10 cellular contexts compared by ENCODE assay signal in genomic region chr19:58325623-58326022, GRCh38. TPM values are rescaled to one million over a fixed set of nuclear protein-coding genes. Genes with fewer than 3 reads are reported as not detected.
DNase-seq lines count a peak whose midpoint lies in the region; TF ChIP-seq lines count a peak whose summit lies in the region.
"Had no signal": no experiment of that assay in that cellular context is flagged by ENCODE, and none has a peak within 500 bp of the region (broad histone marks: within the 10 kb centered on the region; RNA-seq: fewer than 3 reads in every experiment).

No MANE protein-coding gene starts in this region.

- H4K20me1 ChIP-seq in H9 (ENCODE audit: control insufficient read depth, insufficient read depth, insufficient read length) (peaks cover 5% of the 10 kb centered on the region), hepatocyte (ENCODE audit: insufficient read depth, poor library complexity, severe bottlenecking) (no peaks in the 10 kb centered on the region)

- no peaks in the 10 kb centered on the region; a peak in 1 of 7 replicates for H3K36me3 Mint-ChIP-seq in H9 (ENCODE audit: insufficient read depth in 1 of 3, low read depth in 3 of 3)

- CTCF ChIA-PET in A673 (lab: Charles Lee): no interaction called here

- H3K9me3 Mint-ChIP-seq in H9: no peaks in the 10 kb centered on the region

- peak overlapping the region; percentile 86 for H3K4me2 ChIP-seq in H9 (ENCODE audit: insufficient read depth, insufficient read length, low read length)
- H3K4me2 ChIP-seq in hepatocyte: peak overlapping the region; percentile 81

- no peaks in the 10 kb centered on the region for H3K79me2 ChIP-seq in H9 (ENCODE audit: insufficient read depth, low read length)
- peaks cover 56% of the 10 kb centered on the region for H3K79me2 ChIP-seq in hepatocyte

- H2BK15ac ChIP-seq in H9 (ENCODE audit: low read depth, low read length): no peak overlapping the region

- no peak overlapping the region for H3K4ac ChIP-seq in H9 (ENCODE audit: low read depth, low read length)

- H3K27me3 Mint-ChIP-seq in H9 (ENCODE audit: low read depth): no peaks in the 10 kb centered on the region

- H3T11ph ChIP-seq in H9 (ENCODE audit: low read length): no peak overlapping the region

- no peak overlapping the region for H4K91ac ChIP-seq in H9 (ENCODE audit: insufficient read length, low read depth, low read length)

- H2BK20ac ChIP-seq in H9 (ENCODE audit: low read depth, low read length, poor library complexity, severe bottlenecking): no peak overlapping the region

- H4K5ac ChIP-seq in H9 (ENCODE audit: insufficient read length, low read depth, low read length): no peak overlapping the region

- intact Hi-C loops in A673 (cut with micrococcal nuclease; ENCODE audit: unreplicated experiment): no loop called here

- H3K18ac ChIP-seq in H9 (ENCODE audit: insufficient read length, low read depth, low read length): no peak overlapping the region

- no peaks in the 10 kb centered on the region for H3K4me1 ChIP-seq in A673 (ENCODE audit: insufficient read depth, low read length, poor library complexity, severe bottlenecking)
- H3K4me1 ChIP-seq in H9 (ENCODE audit: insufficient read depth, low read length): no peaks in the 10 kb centered on the region
- peaks cover 12% of the 10 kb centered on the region for H3K4me1 ChIP-seq in hepatocyte (ENCODE audit: insufficient read depth)

- H2BK120ac ChIP-seq in H9 (ENCODE audit: low read depth, low read length, poor library complexity, severe bottlenecking): no peak overlapping the region

- peak overlapping the region; percentile 73 for H3K4me3 ChIP-seq in A673 (ENCODE audit: low read depth, low read length, poor library complexity, severe bottlenecking)
- H3K4me3 ChIP-seq in hepatocyte: no peak overlapping the region

- H3K9ac ChIP-seq in H9 (ENCODE audit: extremely low read depth, insufficient read length, low read length): peak overlapping the region; percentile 50

- no CpG with 5 or more reads among the region's 5 CpGs for whole genome bisulfite sequencing in H9 (ENCODE audit: extremely low coverage, insufficient read length, low lambda C conversion rate)
- WGBS in hepatocyte (ENCODE audit: low lambda C conversion rate, missing lambda C conversion rate): 95% methylated on average over 5 of the region's 5 CpGs

- H3K9me3 ChIP-seq in A673 (ENCODE audit: low read depth, low read length, poor library complexity, severe bottlenecking): no peaks in the 10 kb centered on the region
- H3K9me3 ChIP-seq in H9 (ENCODE audit: control insufficient read depth, low read depth, low read length): no peaks in the 10 kb centered on the region
- no peaks in the 10 kb centered on the region for H3K9me3 ChIP-seq in hepatocyte (ENCODE audit: low read depth)

- no peak overlapping the region for H2BK5ac ChIP-seq in H9 (ENCODE audit: insufficient read length, low read length)

- TF ChIP-seq CTCF in A673 (conservative IDR thresholded peaks at IDR 0.05; ENCODE audit: low read depth, low read length) (no peak), H9 (conservative IDR thresholded peaks at IDR 0.05) (no peak), hepatocyte (IDR thresholded peaks at IDR 0.05; ENCODE audit: poor library complexity) (no peak)

- H3K9me2 ChIP-seq in hepatocyte (replicated peaks; ENCODE audit: insufficient read depth): no peaks in the 10 kb centered on the region

- H3K23me2 ChIP-seq in H9 (ENCODE audit: insufficient read length, low read depth, low read length, poor library complexity, severe bottlenecking): peaks cover 10% of the 10 kb centered on the region

- H3K79me1 ChIP-seq in H9 (ENCODE audit: insufficient read depth, low read depth, low read length, poor library complexity, severe bottlenecking): no peaks in the 10 kb centered on the region

- no peak overlapping the region for H3K23ac ChIP-seq in H9 (ENCODE audit: insufficient read length, low read depth, low read length)

- no TSS peak for BruUV-seq in A673 (replicated peaks; lab: Mats Ljungman, UMichigan)

- no peak overlapping the region for H2AK5ac ChIP-seq in H9 (ENCODE audit: insufficient read length, low read length)

- H2AFZ ChIP-seq in H9 (ENCODE audit: low read length) (no peak overlapping the region), hepatocyte (no peak overlapping the region)

- H3K36me3 ChIP-seq in A673 (ENCODE audit: insufficient read depth, low read length, poor library complexity, severe bottlenecking): no peaks in the 10 kb centered on the region
- H3K36me3 ChIP-seq in hepatocyte (replicated peaks; ENCODE audit: insufficient read depth, low read depth): no peaks in the 10 kb centered on the region

- no peak overlapping the region for H2BK12ac ChIP-seq in H9 (ENCODE audit: insufficient read length, low read depth, low read length)

- POLR2A ChIA-PET in A673 (lab: Charles Lee; ENCODE audit: low non-redundant PET): no interaction called here

- H3K27me3 ChIP-seq in A673 (replicated peaks; ENCODE audit: insufficient read depth, low read depth, low read length, poor library complexity) (no peaks in the 10 kb centered on the region), H9 (ENCODE audit: insufficient read depth, low read length) (no peaks in the 10 kb centered on the region), hepatocyte (no peaks in the 10 kb centered on the region)

- H3K27ac ChIP-seq in A673 (ENCODE audit: low read depth, low read length, poor library complexity, severe bottlenecking): peak overlapping the region; percentile 72
- no peak overlapping the region for H3K27ac ChIP-seq in H9 (ENCODE audit: insufficient read length, low read depth, low read length)
- no peak overlapping the region for H3K27ac ChIP-seq in hepatocyte

- H3K27ac Mint-ChIP-seq in H9: no peak overlapping the region

- H4K8ac ChIP-seq in H9 (replicated peaks; ENCODE audit: insufficient read length, low read depth, low read length): no peak overlapping the region

- no peak overlapping the region for H3K56ac ChIP-seq in H9 (ENCODE audit: insufficient read length, low read depth, low read length)

- DNase-seq in A673 (ENCODE audit: low spot score) (no peak), H9 (no peak), RPMI7951 (ENCODE audit: low read depth) (peak; percentile 17), hepatocyte (ENCODE audit: low spot score) (no peak), putamen (ENCODE audit: low spot score) (no peak), HuH-7.5 (ENCODE audit: low spot score) (no peak), C1 segment of cervical spinal cord (lab: John Stamatoyannopoulos, UW) (no peak)
- DNase-seq in activated effector memory CD4-positive, alpha-beta T cell treated with anti-CD3 and anti-CD28 coated beads, Interleukin-2, amount 50 U/mL, for 16 hours: no peak
- DNase-seq: DMS 273 treated with DMSO at 0.1 percent for 48 hours, NCI-H526 treated with DMSO at 0.1 percent for 48 hours had no signal

- H3K4me1 Mint-ChIP-seq in H9: peaks cover 4 to 5% of the 10 kb centered on the region in 2 experiments; a peak in 3 of 4 replicates

- no peak overlapping the region for H3K4me3 Mint-ChIP-seq in H9

- H3K14ac ChIP-seq in H9 (ENCODE audit: insufficient read depth, low read length): no peak overlapping the region

RNA-seq across cellular contexts. Expression of gene ZSCAN22, which starts 1.2 kb away (rescaled TPM):
- 3.2 and 4.2 TPM in 2 replicates for total RNA-seq in A673 (2021)
- total RNA-seq in H9 (2021): 4.7 and 4.8 TPM in 2 replicates
- total RNA-seq in RPMI7951 (2014; rRNA removed; shearing (Covaris generic)): 2.9 and 4.1 TPM in 2 replicates
- 1.3 and 2.0 TPM in 2 replicates for total RNA-seq in hepatocyte
- polyA plus RNA-seq in hepatocyte: 2.2 and 3.0 TPM in 2 replicates

RNA-seq across cellular contexts. Expression of gene ERVK3-1, which starts 20.4 kb away (rescaled TPM):
- total RNA-seq in A673 (2021): 57.8 and 77.1 TPM in 2 replicates
- 43.6 and 43.7 TPM in 2 replicates for total RNA-seq in H9 (2021)
- 68.7 and 76.6 TPM in 2 replicates for total RNA-seq in RPMI7951 (2014; rRNA removed; shearing (Covaris generic))
- 57.9 and 73.2 TPM in 2 replicates for total RNA-seq in hepatocyte
- 68.9 and 71.7 TPM in 2 replicates for polyA plus RNA-seq in hepatocyte

RNA-seq across cellular contexts. Expression of gene A1BG, which starts 27.7 kb away (rescaled TPM):
- total RNA-seq in A673 (2021) (15.2 and 18.2 TPM in 2 replicates), H9 (2021) (17.4 and 22.2 TPM in 2 replicates), hepatocyte (35.9 and 45.5 TPM in 2 replicates)
- total RNA-seq in RPMI7951 (2014; rRNA removed; shearing (Covaris generic)): 64.4 and 111 TPM in 2 replicates
- polyA plus RNA-seq in hepatocyte: 106 and 108 TPM in 2 replicates

RNA-seq across cellular contexts. Expression of gene ZNF497, which starts 36.9 kb away (rescaled TPM):
- total RNA-seq in A673 (2021): 2.6 and 3.4 TPM in 2 replicates
- 2.4 TPM in 2 replicates for total RNA-seq in H9 (2021)
- total RNA-seq in RPMI7951 (2014; rRNA removed; shearing (Covaris generic)): 0.12 and 0.29 TPM in 2 replicates
- total RNA-seq in hepatocyte: 1.5 and 1.6 TPM in 2 replicates
- polyA plus RNA-seq in hepatocyte: 3.3 and 4.3 TPM in 2 replicates

RNA-seq across cellular contexts. Expression of gene ZNF8, which starts 46.9 kb away (rescaled TPM):
- total RNA-seq in A673 (2021) (11.9 and 12.5 TPM in 2 replicates), H9 (2021) (16.9 and 17.3 TPM in 2 replicates), hepatocyte (7.1 and 8.7 TPM in 2 replicates)
- 4.3 and 4.8 TPM in 2 replicates for total RNA-seq in RPMI7951 (2014; rRNA removed; shearing (Covaris generic))
- polyA plus RNA-seq in hepatocyte: 1.0 and 1.4 TPM in 2 replicates
